In the genomic region with DNA sequence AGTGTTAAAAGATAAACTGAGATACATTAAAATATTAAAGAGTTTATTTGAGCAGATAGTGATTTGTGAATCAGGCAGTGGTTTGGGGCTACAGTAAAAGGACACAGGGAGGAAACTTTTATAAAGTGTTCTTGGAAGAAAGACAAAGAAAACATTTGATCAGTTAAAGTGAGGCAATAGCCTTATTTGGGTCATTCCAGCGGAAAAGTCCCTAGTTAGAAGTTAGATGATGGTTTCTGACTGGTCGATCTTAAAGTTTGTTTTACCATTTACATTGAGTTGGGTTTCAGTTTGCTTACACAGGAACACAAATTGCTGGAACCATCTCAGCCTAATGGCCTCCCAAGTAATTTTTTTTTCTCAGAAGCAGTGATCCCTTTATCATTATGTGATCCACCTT, we compare ENCODE assay signal across 24 cellular contexts.
DNase-seq lines count a peak whose midpoint lies in the region; ATAC-seq, FAIRE-seq and TF ChIP-seq lines count a peak whose summit lies in the region.
"Had no signal": no experiment of that assay in that cellular context is flagged by ENCODE, and none has a peak within 500 bp of the region (broad histone marks: within the 10 kb centered on the region; RNA-seq: fewer than 3 reads in every experiment).

No MANE protein-coding gene starts in this region.

- no peak for TF ChIP-seq POLR2A in HepG2 (IDR thresholded peaks at IDR 0.05; ENCODE audit: insufficient read depth in 1 of 2, low read depth in 2 of 2, low read length in 2 of 2)
- no peak for TF ChIP-seq POLR2A in upper lobe of left lung (IDR thresholded peaks at IDR 0.05)
- TF ChIP-seq POLR2A in vagina (IDR thresholded peaks at IDR 0.05), result no peak

- H3K27me3 ChIP-seq in liver (ENCODE audit: control insufficient read depth in 4 of 4, insufficient read depth in 4 of 4, low read length in 3 of 4), result peaks cover 0 to 2% (median 0%) of the 10 kb centered on the region in 4 donors
- H3K27me3 ChIP-seq in HepG2 (ENCODE audit: control insufficient read depth in 1 of 2, insufficient read depth in 2 of 2, low read length in 2 of 2), result no peaks in the 10 kb centered on the region
- H3K27me3 ChIP-seq in upper lobe of left lung, result no peaks in the 10 kb centered on the region
- H3K27me3 ChIP-seq in vagina, result no peaks in the 10 kb centered on the region
- H3K27me3 ChIP-seq: neutrophil had no signal

- H3K4me3 ChIP-seq in liver (ENCODE audit: low read depth in 1 of 3, low read length in 3 of 3) (no peak overlapping the region), HepG2 (replicated peaks in 1 of 3; ENCODE audit: insufficient read depth in 1 of 3, low read depth in 2 of 3, low read length in 3 of 3) (no peak overlapping the region), choroid plexus epithelial cell (ENCODE audit: low read depth, low read length) (no peak overlapping the region), upper lobe of left lung (no peak overlapping the region), vagina (no peak overlapping the region)
- H3K4me3 ChIP-seq: GM23338 had no signal

- no TSS peak for BruUV-seq in HepG2 (replicated peaks; lab: Mats Ljungman, UMichigan)

- H2AFZ ChIP-seq in HepG2 (ENCODE audit: low read length), result no peak overlapping the region
- H2AFZ ChIP-seq: GM23338 had no signal

- TF ChIP-seq CTCF in liver (IDR thresholded peaks at IDR 0.05; ENCODE audit: low read depth, low read length, missing input control) (no peak), HepG2 (CRISPR knock-in tag; IDR thresholded peaks at IDR 0.05) (no peak), choroid plexus epithelial cell (conservative IDR thresholded peaks at IDR 0.05; ENCODE audit: low read depth, low read length) (no peak), upper lobe of left lung (IDR thresholded peaks at IDR 0.05) (no peak), vagina (IDR thresholded peaks at IDR 0.05) (no peak)

- H4K20me1 ChIP-seq in HepG2 (ENCODE audit: insufficient read depth, low read length), result no peaks in the 10 kb centered on the region

- TF ChIP-seq EP300 in HepG2 (IDR thresholded peaks at IDR 0.05; ENCODE audit: low read depth in 2 of 2, low read length in 2 of 2) (no peak), HepG2 (CRISPR knock-in tag; IDR thresholded peaks at IDR 0.05; ENCODE audit: borderline replicate concordance) (no peak), upper lobe of left lung (IDR thresholded peaks at IDR 0.05) (no peak)

- DNase-seq in HepG2 (ENCODE audit: low spot score) (no peak), choroid plexus epithelial cell (ENCODE audit: low read depth) (peak; percentile 47), upper lobe of left lung (no peak), hippocampal formation (lab: John Stamatoyannopoulos, UW) (no peak), GF-D8 (lab: John Stamatoyannopoulos, UW) (no peak), vagina (ENCODE audit: extremely low spot score in 2 of 2) (no peak)
- DNase-seq: activated CD4-positive, alpha-beta T cell treated with anti-CD3 and anti-CD28 coated beads for 4 hours; activated naive CD4-positive, alpha-beta T cell treated with Interleukin-2 at 50 U/mL for 16 hours; activated T-cell treated with anti-CD3 and anti-CD28 coated beads, Interleukin-2, amount 50 U/mL, for 4 hours; amniotic stem cell; CD4-positive, alpha-beta T cell; cerebellar nuclear complex; erythroblast; MM.1S; NCI-H1436; NCI-H2107; NCI-H446 treated with DMSO at 0.1 percent for 48 hours; stimulated activated CD4-positive, alpha-beta T cell treated with anti-CD3 and anti-CD28 coated beads, Interleukin-4, amount 100 ng/mL, for 24 hours; stimulated activated naive B cell treated with anti-CD40 and anti-IgM and Interleukin-4, amounts not matched to agents 10 μg/mL and 1 μg/mL and 100 μg/mL, for 72 hours had no signal

- H3K9ac ChIP-seq in liver (ENCODE audit: low read depth in 1 of 2, low read length in 2 of 2), result peak overlapping the region in 1 of 2 donors; percentile 36
- no peak overlapping the region for H3K9ac ChIP-seq in HepG2 (ENCODE audit: insufficient read depth, low read depth, low read length)

- 34% methylated on average over 2 of the region's 2 CpGs for WGBS in liver
- 0% methylated on average over 2 of the region's 2 CpGs for WGBS in HepG2 (ENCODE audit: low lambda C conversion rate)
- 41 to 54% methylated on average over 2 of the region's 2 CpGs for WGBS in upper lobe of left lung, 2 donors

- H3K79me2 ChIP-seq in HepG2 (ENCODE audit: insufficient read depth, low read length), result no peaks in the 10 kb centered on the region

- ATAC-seq in HepG2 (no peak), upper lobe of left lung (ENCODE audit: low FRiP score in 2 of 2) (no peak)
- ATAC-seq: activated T-cell treated with anti-CD3 and anti-CD28 coated beads, Interleukin-2, amount 50 U/mL, for 4 hours; GM23338; stimulated activated naive B cell treated with anti-CD40 and anti-IgM and Interleukin-4, amounts not matched to agents 10 μg/mL and 1 μg/mL and 100 μg/mL, for 72 hours had no signal

- FAIRE-seq in HepG2 (lab: Jason Lieb, UNC), result no peak
- peak; percentile 38 for FAIRE-seq in islet of Langerhans (lab: Jason Lieb, UNC)
- FAIRE-seq: urothelium cell line had no signal

- intact Hi-C loops in HepG2 (cut with micrococcal nuclease; ENCODE audit: unreplicated experiment), result no loop called here
- intact Hi-C loops in vagina (cut with DNase I), result no loop called here

- no peaks in the 10 kb centered on the region for H3K36me3 ChIP-seq in liver (ENCODE audit: control insufficient read depth in 4 of 4, insufficient read depth in 3 of 4, low read depth in 1 of 4, low read length in 3 of 4)
- no peaks in the 10 kb centered on the region for H3K36me3 ChIP-seq in HepG2 (replicated peaks in 1 of 2; ENCODE audit: control insufficient read depth in 1 of 2, insufficient read depth in 2 of 2, low read length in 2 of 2)
- H3K36me3 ChIP-seq in upper lobe of left lung, result no peaks in the 10 kb centered on the region
- H3K36me3 ChIP-seq in vagina, result no peaks in the 10 kb centered on the region
- H3K36me3 ChIP-seq: neutrophil had no signal

- POLR2A ChIA-PET in HepG2 (lab: Yijun Ruan, JAX), result no interaction called here

- H3K9me3 ChIP-seq in liver (ENCODE audit: control insufficient read depth in 4 of 4, low read length in 3 of 4) (no peaks in the 10 kb centered on the region), HepG2 (ENCODE audit: low read length) (no peaks in the 10 kb centered on the region), upper lobe of left lung (no peaks in the 10 kb centered on the region), vagina (no peaks in the 10 kb centered on the region)
- H3K9me3 ChIP-seq: neutrophil had no signal

- no peak overlapping the region for H3K4me2 ChIP-seq in HepG2 (ENCODE audit: low read depth, low read length)
- H3K4me2 ChIP-seq: GM23338 had no signal

- H3K27ac ChIP-seq in liver (ENCODE audit: low read depth in 1 of 2, low read length in 2 of 2), result no peak overlapping the region
- no peak overlapping the region for H3K27ac ChIP-seq in HepG2 (ENCODE audit: extremely low read length, insufficient read depth, low read length)
- H3K27ac ChIP-seq in upper lobe of left lung, result no peak overlapping the region
- no peak overlapping the region for H3K27ac ChIP-seq in vagina
- H3K27ac ChIP-seq: neutrophil had no signal

- TF ChIP-seq RAD21 in liver (IDR thresholded peaks at IDR 0.05), result peak in 1 of 2 donors; percentile 24
- TF ChIP-seq RAD21 in HepG2 (CRISPR knock-in tag; IDR thresholded peaks at IDR 0.05), result no peak

- peaks cover 0 to 6% (median 0%) of the 10 kb centered on the region in 4 donors for H3K4me1 ChIP-seq in liver (ENCODE audit: control insufficient read depth in 4 of 4, insufficient read depth in 4 of 4, low read length in 3 of 4)
- H3K4me1 ChIP-seq in HepG2 (ENCODE audit: insufficient read depth, low read length), result no peaks in the 10 kb centered on the region
- no peaks in the 10 kb centered on the region for H3K4me1 ChIP-seq in upper lobe of left lung
- H3K4me1 ChIP-seq in vagina, result no peaks in the 10 kb centered on the region

- in situ Hi-C loops in HepG2 (cut with HindIII; ENCODE audit: extremely low pct_ligation_motif_present, low pct_unique_long_range_greater_than_20kb), result no loop called here

- CTCF ChIA-PET in HepG2 (lab: Yijun Ruan, JAX; ENCODE audit: low intra/inter-chr PET ratio, low total read pairs), result no interaction called here

TF ChIP-seq in liver, 16 proteins besides CTCF, POLR2A, EP300 and RAD21 (continues in another document):
- TF ChIP-seq NR2F2 (IDR thresholded peaks at IDR 0.05), result no peak
- TF ChIP-seq SP1 (IDR thresholded peaks at IDR 0.05), result no peak
- peak; percentile 23 to 34 for TF ChIP-seq JUND (IDR thresholded peaks at IDR 0.05)
- TF ChIP-seq RXRA (IDR thresholded peaks at IDR 0.05), result peak; percentile 31 to 46

TF ChIP-seq in HepG2, 621 proteins besides CTCF, POLR2A, EP300 and RAD21 (continues in another document):
- TF ChIP-seq GATAD1 (CRISPR knock-in tag; IDR thresholded peaks at IDR 0.05) (no peak), HOXA7 (CRISPR knock-in tag; IDR thresholded peaks at IDR 0.05) (no peak), HHEX (CRISPR knock-in tag; IDR thresholded peaks at IDR 0.05) (no peak), ZMYM3 (CRISPR knock-in tag; IDR thresholded peaks at IDR 0.05) (no peak), RBFOX2 (IDR thresholded peaks at IDR 0.05; ENCODE audit: low read depth, low read length) (no peak), ZC3H13 (CRISPR knock-in tag; IDR thresholded peaks at IDR 0.05) (no peak), SNAI1 (CRISPR knock-in tag; IDR thresholded peaks at IDR 0.05; ENCODE audit: borderline replicate concordance) (no peak)
- TF ChIP-seq, protein P1, sequence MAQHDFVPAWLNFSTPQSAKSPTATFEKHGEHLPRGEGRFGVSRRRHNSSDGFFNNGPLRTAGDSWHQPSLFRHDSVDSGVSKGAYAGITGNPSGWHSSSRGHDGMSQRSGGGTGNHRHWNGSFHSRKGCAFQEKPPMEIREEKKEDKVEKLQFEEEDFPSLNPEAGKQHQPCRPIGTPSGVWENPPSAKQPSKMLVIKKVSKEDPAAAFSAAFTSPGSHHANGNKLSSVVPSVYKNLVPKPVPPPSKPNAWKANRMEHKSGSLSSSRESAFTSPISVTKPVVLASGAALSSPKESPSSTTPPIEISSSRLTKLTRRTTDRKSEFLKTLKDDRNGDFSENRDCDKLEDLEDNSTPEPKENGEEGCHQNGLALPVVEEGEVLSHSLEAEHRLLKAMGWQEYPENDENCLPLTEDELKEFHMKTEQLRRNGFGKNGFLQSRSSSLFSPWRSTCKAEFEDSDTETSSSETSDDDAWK (CRISPR knock-in tag; IDR thresholded peaks at IDR 0.05), result no peak
- TF ChIP-seq, protein P2, sequence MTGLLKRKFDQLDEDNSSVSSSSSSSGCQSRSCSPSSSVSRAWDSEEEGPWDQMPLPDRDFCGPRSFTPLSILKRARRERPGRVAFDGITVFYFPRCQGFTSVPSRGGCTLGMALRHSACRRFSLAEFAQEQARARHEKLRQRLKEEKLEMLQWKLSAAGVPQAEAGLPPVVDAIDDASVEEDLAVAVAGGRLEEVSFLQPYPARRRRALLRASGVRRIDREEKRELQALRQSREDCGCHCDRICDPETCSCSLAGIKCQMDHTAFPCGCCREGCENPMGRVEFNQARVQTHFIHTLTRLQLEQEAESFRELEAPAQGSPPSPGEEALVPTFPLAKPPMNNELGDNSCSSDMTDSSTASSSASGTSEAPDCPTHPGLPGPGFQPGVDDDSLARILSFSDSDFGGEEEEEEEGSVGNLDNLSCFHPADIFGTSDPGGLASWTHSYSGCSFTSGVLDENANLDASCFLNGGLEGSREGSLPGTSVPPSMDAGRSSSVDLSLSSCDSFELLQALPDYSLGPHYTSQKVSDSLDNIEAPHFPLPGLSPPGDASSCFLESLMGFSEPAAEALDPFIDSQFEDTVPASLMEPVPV (CRISPR knock-in tag; IDR thresholded peaks at IDR 0.05), result no peak
